In the genomic region with DNA sequence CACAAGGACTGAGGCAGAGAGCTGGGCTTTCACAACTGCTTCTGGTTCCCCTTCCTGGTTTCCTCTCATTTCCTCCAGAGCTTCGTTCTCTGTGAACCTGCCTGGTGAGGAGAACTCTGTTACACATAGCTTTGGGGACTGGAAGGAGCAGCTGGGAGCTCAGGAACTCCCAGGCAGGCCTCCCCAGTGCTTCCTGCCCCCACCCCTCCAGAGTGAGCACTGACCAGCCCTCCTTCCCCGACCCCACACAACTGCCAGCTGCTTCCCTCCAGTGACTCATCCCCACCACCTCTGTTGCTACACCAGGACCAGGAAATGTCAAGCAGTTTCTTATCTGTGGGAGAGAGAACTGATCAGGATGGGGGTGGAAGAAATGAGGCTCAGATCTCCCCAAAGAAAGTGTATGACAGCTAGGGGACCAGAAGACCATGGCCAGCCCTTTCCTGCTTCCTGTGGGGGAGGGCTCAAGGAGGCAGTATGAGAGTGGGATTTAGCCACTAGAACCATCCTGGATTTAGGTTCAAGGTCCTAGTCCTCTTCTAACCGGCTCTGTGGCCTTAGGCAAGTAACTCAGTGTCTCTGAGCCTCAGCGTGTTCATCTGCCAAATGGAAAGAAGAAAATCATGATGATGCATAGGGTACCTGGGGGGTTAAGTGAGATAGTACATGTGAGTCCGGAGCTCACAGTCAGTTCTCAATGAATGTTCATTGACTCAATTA, we compare ENCODE assay signal across 8 cellular contexts. TPM values are rescaled to one million over a fixed set of nuclear protein-coding genes. Genes with fewer than 3 reads are reported as not detected.
A peak's percentile ranks its signal among the peaks of the same experiment; 100 is the strongest.
DNase-seq lines count a peak whose midpoint lies in the region; ATAC-seq and TF ChIP-seq lines count a peak whose summit lies in the region.
"Had no signal": no experiment of that assay in that cellular context is flagged by ENCODE, and none has a peak within 500 bp of the region (broad histone marks: within the 10 kb centered on the region; RNA-seq: fewer than 3 reads in every experiment).

No MANE protein-coding gene starts in this region.

- H3K4me3 ChIP-seq in H7 (ENCODE audit: insufficient read depth, low read depth, low read length) = no peak overlapping the region
- no peak overlapping the region for H3K4me3 ChIP-seq in Panc1 (ENCODE audit: low read depth in 2 of 2, low read length in 2 of 2)
- no peak overlapping the region for H3K4me3 ChIP-seq in fibroblast of pulmonary artery (replicated peaks; ENCODE audit: low read depth, low read length)

- H3K27ac ChIP-seq in Panc1 (ENCODE audit: low read length) = peak overlapping the region; percentile 54

- intact Hi-C loops in Panc1 (cut with micrococcal nuclease; ENCODE audit: unreplicated experiment) = no loop called here

- in situ Hi-C loops in Panc1 (cut with HindIII; ENCODE audit: low pct_unique_long_range_greater_than_20kb, low sequenced_read_pairs) = no loop called here

- POLR2A ChIA-PET in Panc1 (lab: Charles Lee) = no interaction called here

- H3K36me3 ChIP-seq in H7 (replicated peaks; ENCODE audit: control insufficient read depth, insufficient read depth, low read length) (no peaks in the 10 kb centered on the region), Panc1 (ENCODE audit: control insufficient read depth, insufficient read depth, low read length) (no peaks in the 10 kb centered on the region; the same call in 1 of the 2 replicates)

- no peak for TF ChIP-seq CTCF in Panc1 (IDR thresholded peaks at IDR 0.05)
- TF ChIP-seq CTCF in fibroblast of pulmonary artery (IDR thresholded peaks at IDR 0.05; ENCODE audit: low read length, missing control alignments) = no peak

- DNase-seq in H7 = peak; percentile 55
- DNase-seq in Panc1 (ENCODE audit: low read depth, low spot score) = no peak
- peak; percentile 94 for DNase-seq in fibroblast of pulmonary artery (ENCODE audit: low read depth)
- DNase-seq in pons (ENCODE audit: low spot score) = peak; percentile 59

- no peak for ATAC-seq in Panc1
- no peak for ATAC-seq in GM19324 (IDR thresholded peaks at IDR 0.05; ENCODE audit: low FRiP score, unreplicated experiment)
- ATAC-seq in GM18502 (IDR thresholded peaks at IDR 0.05; ENCODE audit: poor library complexity, unreplicated experiment) = no peak
- no peak for ATAC-seq in GM21717 (IDR thresholded peaks at IDR 0.05; ENCODE audit: unreplicated experiment)
- ATAC-seq: T-cell had no signal

- H3K27me3 ChIP-seq in H7 (ENCODE audit: control insufficient read depth, insufficient read depth, low read length) = peaks cover 2% of the 10 kb centered on the region; the same call in 1 of the 2 replicates
- H3K27me3 ChIP-seq in Panc1 (ENCODE audit: control insufficient read depth, insufficient read depth, low read length) = no peaks in the 10 kb centered on the region

- peaks cover 27% of the 10 kb centered on the region for H3K4me1 ChIP-seq in Panc1 (ENCODE audit: control insufficient read depth, insufficient read depth, low read length)

- H3K9me3 ChIP-seq in Panc1 (ENCODE audit: control insufficient read depth, insufficient read depth, low read depth, low read length) = no peaks in the 10 kb centered on the region

- no TSS peak for BruUV-seq in Panc1 (replicated peaks; lab: Mats Ljungman, UMichigan)

- CTCF ChIA-PET in Panc1 (lab: Charles Lee) = no interaction called here

RNA-seq across cellular contexts. Expression of a gene that starts 4.5 kb away (rescaled TPM):
- total RNA-seq in H7 (2014; rRNA removed; shearing (Covaris generic)) = 34.6 and 46.9 TPM in 2 replicates
- 132 TPM for total RNA-seq in Panc1 (2021; ENCODE audit: unreplicated experiment)
- 179 TPM for polyA plus RNA-seq in Panc1 (2012; ENCODE audit: insufficient read length)
